ENCODE assay signal across 9 cellular contexts in genomic region chr16:75264531-75264998, GRCh38. TPM values are rescaled to one million over a fixed set of nuclear protein-coding genes. Genes with fewer than 3 reads are reported as not detected.
DNase-seq lines count a peak whose midpoint lies in the region; ATAC-seq and TF ChIP-seq lines count a peak whose summit lies in the region.
"Had no signal": no experiment of that assay in that cellular context is flagged by ENCODE, and none has a peak within 500 bp of the region (broad histone marks: within the 10 kb centered on the region; RNA-seq: fewer than 3 reads in every experiment).

No MANE protein-coding gene starts in this region.

- TF ChIP-seq CTCF in activated B cell treated with CpG ODN at 0.5 μM for 24 hours (IDR thresholded peaks at IDR 0.05) (no peak), gastrocnemius medialis (IDR thresholded peaks at IDR 0.05 in 4 of 5, conservative IDR thresholded peaks at IDR 0.05 in 1 of 5) (no peak)

- H3K4me3 Mint-ChIP-seq in activated B cell treated with CpG ODN at 0.5 μM for 24 hours, result peak overlapping the region; percentile 53

- no peaks in the 10 kb centered on the region for H3K9me3 ChIP-seq in gastrocnemius medialis

- POLR2A ChIA-PET in activated B cell treated with CpG ODN at 0.5 μM for 24 hours (lab: Charles Lee), result no interaction called here

- CTCF ChIA-PET in activated B cell treated with CpG ODN at 0.5 μM for 24 hours (lab: Charles Lee), result no interaction called here

- no peaks in the 10 kb centered on the region for H3K27me3 ChIP-seq in gastrocnemius medialis

- no peak for TF ChIP-seq POLR2A in gastrocnemius medialis (IDR thresholded peaks at IDR 0.05)

- H3K4me3 ChIP-seq in gastrocnemius medialis, result peak overlapping the region; percentile 75 to 97 (median 90)

- intact Hi-C loops in activated B cell treated with CpG ODN at 0.5 μM for 24 hours (cut with micrococcal nuclease) (no loop called here), left ventricle myocardium superior (cut with micrococcal nuclease) (no loop called here), gastrocnemius medialis (cut with DNase I; ENCODE audit: low total_unique reads) (loop anchor here (2.0 to 10.0 kb wide), 2 partner anchors 26 to 150 kb away; partner anchors contain the start of gene LDHD)

- no peaks in the 10 kb centered on the region for H3K36me3 ChIP-seq in gastrocnemius medialis

- H3K9me3 Mint-ChIP-seq in activated B cell treated with CpG ODN at 0.5 μM for 24 hours, result no peaks in the 10 kb centered on the region

- in situ Hi-C loops in gastrocnemius medialis (cut with MboI; ENCODE audit: low sequenced_read_pairs in 4 of 4), result no loop called here

- peaks cover 12% of the 10 kb centered on the region for H3K4me1 Mint-ChIP-seq in activated B cell treated with CpG ODN at 0.5 μM for 24 hours

- H3K27ac ChIP-seq in gastrocnemius medialis, result peak overlapping the region; percentile 95 to 100 (median 98)

- DNase-seq in HCEC 1CT (peak; percentile 25), activated B cell treated with CpG ODN at 0.5 μM for 24 hours (no peak), left ventricle myocardium superior (no peak), gastrocnemius medialis (peak in 1 of 2 donors; percentile 66), SIG-M5 treated with dmso at 0.1 percent for 504 hours (lab: John Stamatoyannopoulos, UW; ENCODE audit: unreplicated experiment) (no peak), DMS153 treated with DMSO at 0.1 percent for 48 hours (lab: John Stamatoyannopoulos, UW; ENCODE audit: unreplicated experiment) (no peak)

- ATAC-seq in activated B cell treated with CpG ODN at 0.5 μM for 24 hours (ENCODE audit: low read depth), result no peak
- ATAC-seq in left ventricle myocardium superior, result peak; percentile 10
- ATAC-seq in gastrocnemius medialis, result peak; percentile 1 to 6
- no peak for ATAC-seq in HG03139 (IDR thresholded peaks at IDR 0.05; ENCODE audit: unreplicated experiment)
- no peak for ATAC-seq in HG03108 (IDR thresholded peaks at IDR 0.05; ENCODE audit: unreplicated experiment)

- H3K27me3 Mint-ChIP-seq in activated B cell treated with CpG ODN at 0.5 μM for 24 hours, result peaks cover 50% of the 10 kb centered on the region

- H3K27ac Mint-ChIP-seq in activated B cell treated with CpG ODN at 0.5 μM for 24 hours, result no peak overlapping the region

- no peaks in the 10 kb centered on the region for H3K36me3 Mint-ChIP-seq in activated B cell treated with CpG ODN at 0.5 μM for 24 hours (ENCODE audit: low read depth)

- H3K4me1 ChIP-seq in gastrocnemius medialis, result peaks cover 68 to 72% of the 10 kb centered on the region in 2 donors

RNA-seq across cellular contexts. Expression of gene BCAR1, which starts 13.1 kb away (rescaled TPM):
- not detected in 2 replicates for total RNA-seq in activated B cell treated with CpG ODN at 0.5 μM for 24 hours
- total RNA-seq in left ventricle myocardium superior, result 82.9 TPM
- total RNA-seq in gastrocnemius medialis, result 100 to 1,000 TPM; 101 to 153 (median 145) TPM
- total RNA-seq: T-helper 2 cell treated with Interferon-gamma antibody and Interleukin-4, amounts not matched to agents 100 ng/mL and 5 ng/mL, for 36 hours had no signal

RNA-seq across cellular contexts. Expression of gene CTRB1, which starts 45.8 kb away (rescaled TPM):
- total RNA-seq in activated B cell treated with CpG ODN at 0.5 μM for 24 hours (not detected in 2 replicates), left ventricle myocardium superior (not detected), gastrocnemius medialis (not detected)
- total RNA-seq: T-helper 2 cell treated with Interferon-gamma antibody and Interleukin-4, amounts not matched to agents 100 ng/mL and 5 ng/mL, for 36 hours had no signal

RNA-seq across cellular contexts. Expression of gene CTRB2, which starts 57.6 kb away (rescaled TPM):
- not detected in 2 replicates for total RNA-seq in activated B cell treated with CpG ODN at 0.5 μM for 24 hours
- total RNA-seq in left ventricle myocardium superior, result not detected
- 1 to 10 TPM in 1 of 4 donors, not detected in 3; 3.0 TPM for total RNA-seq in gastrocnemius medialis
- total RNA-seq: T-helper 2 cell treated with Interferon-gamma antibody and Interleukin-4, amounts not matched to agents 100 ng/mL and 5 ng/mL, for 36 hours had no signal

Comparison
In these comparisons a context has a peak if more than half of its experiments do, and no peak if none do; other contexts are left out.
1. ATAC-seq: peak in left ventricle myocardium superior (single experiment) and gastrocnemius medialis (2 of 2); none in activated B cell treated with CpG ODN at 0.5 μM for 24 hours (single experiment), HG03139 (single experiment) and HG03108 (single experiment).
2. RNA of gene BCAR1, which starts 13.1 kb away (total RNA-seq): 101 to 153 TPM in gastrocnemius medialis and 82.9 TPM in left ventricle myocardium superior (single experiment); not detected in activated B cell treated with CpG ODN at 0.5 μM for 24 hours; every median in the first group is over 10 times any median in the second.